1 cellular context compared by ENCODE assay signal in genomic region chr6:90701146-90701781, GRCh38.
TF ChIP-seq lines count a peak whose summit lies in the region.

No MANE protein-coding gene starts in this region.

TF ChIP-seq in HepG2, 621 proteins besides CTCF, POLR2A, EP300 and RAD21 (continued from another document):
- no peak for TF ChIP-seq ZNF263 (CRISPR knock-in tag; IDR thresholded peaks at IDR 0.05)
- TF ChIP-seq ZIK1 (CRISPR knock-in tag; IDR thresholded peaks at IDR 0.05; ENCODE audit: borderline replicate concordance, low read depth), result no peak
- no peak for TF ChIP-seq ARNT (IDR thresholded peaks at IDR 0.05)
TF ChIP-seq in HepG2: peak in this region for 0.
